Comparison of ENCODE assay signal across 7 cellular contexts in the genomic region with DNA sequence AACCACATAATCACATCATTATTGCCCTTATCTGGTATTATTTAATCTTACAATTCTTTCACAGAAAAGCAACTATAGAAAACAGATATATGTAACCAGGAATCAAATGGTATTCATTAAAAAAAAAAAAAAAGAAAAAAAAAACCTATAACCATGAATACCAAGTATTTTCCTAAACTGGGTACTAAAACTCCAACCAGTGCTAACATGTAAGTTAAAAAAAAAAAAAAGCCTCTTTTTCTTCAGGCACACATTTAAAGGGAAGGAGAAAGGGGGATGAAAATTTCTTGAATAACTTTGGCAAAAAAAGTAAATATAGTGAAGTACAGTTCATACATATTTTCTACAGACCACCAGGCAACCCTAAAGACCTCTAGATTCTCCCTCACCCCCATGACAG. TPM values are rescaled to one million over a fixed set of nuclear protein-coding genes. Genes with fewer than 3 reads are reported as not detected.
DNase-seq lines count a peak whose midpoint lies in the region; ATAC-seq and TF ChIP-seq lines count a peak whose summit lies in the region.

No MANE protein-coding gene starts in this region.

- no peak overlapping the region for H3K27ac Mint-ChIP-seq in activated naive CD8-positive, alpha-beta T cell treated with anti-CD3 and anti-CD28 coated beads, Interleukin-2, amount 10 ng/mL, durations not matched to agents 7 days and 5 days
- no peak overlapping the region for H3K27ac Mint-ChIP-seq in nephron progenitor cell

- H3K4me3 ChIP-seq in GM06990 (replicated peaks; ENCODE audit: low read depth, low read length) (peak overlapping the region; percentile 94), HUES64 (ENCODE audit: low read length) (peak overlapping the region; percentile 72), left ventricle myocardium inferior (no peak overlapping the region)

- H3K4me1 ChIP-seq in HUES64 (ENCODE audit: insufficient read depth, low read length) (peaks cover 17% of the 10 kb centered on the region; the same call in 1 of the 2 replicates), left ventricle myocardium inferior (peaks cover 30% of the 10 kb centered on the region)

- no peaks in the 10 kb centered on the region for H3K9me3 ChIP-seq in HUES64 (ENCODE audit: insufficient read depth, low read depth, low read length)
- H3K9me3 ChIP-seq in left ventricle myocardium inferior (replicated peaks): no peaks in the 10 kb centered on the region

- no peaks in the 10 kb centered on the region for H3K27me3 ChIP-seq in GM06990 (replicated peaks; ENCODE audit: control insufficient read depth, insufficient read depth, low read length)
- no peaks in the 10 kb centered on the region for H3K27me3 ChIP-seq in HUES64 (ENCODE audit: insufficient read depth, low read length)
- no peaks in the 10 kb centered on the region for H3K27me3 ChIP-seq in left ventricle myocardium inferior (ENCODE audit: low read depth)

- DNase-seq in GM06990 (ENCODE audit: extremely low read depth, insufficient read length): no peak
- DNase-seq in activated naive CD8-positive, alpha-beta T cell treated with anti-CD3 and anti-CD28 coated beads, Interleukin-2, amount 10 ng/mL, durations not matched to agents 7 days and 5 days: no peak
- no peak for DNase-seq in nephron progenitor cell
- no peak for DNase-seq in left ventricle myocardium inferior
- no peak for DNase-seq in effector CD4-positive, alpha-beta T cell

- no peak for TF ChIP-seq CTCF in GM06990 (IDR thresholded peaks at IDR 0.05; ENCODE audit: insufficient read depth, low read length, poor library complexity, severe bottlenecking)
- TF ChIP-seq CTCF in nephron progenitor cell (IDR thresholded peaks at IDR 0.05): no peak
- TF ChIP-seq CTCF in left ventricle myocardium inferior (IDR thresholded peaks at IDR 0.05; ENCODE audit: borderline replicate concordance): no peak

- H3K27me3 Mint-ChIP-seq in activated naive CD8-positive, alpha-beta T cell treated with anti-CD3 and anti-CD28 coated beads, Interleukin-2, amount 10 ng/mL, durations not matched to agents 7 days and 5 days: no peaks in the 10 kb centered on the region
- no peaks in the 10 kb centered on the region for H3K27me3 Mint-ChIP-seq in nephron progenitor cell (ENCODE audit: low read depth, poor library complexity)

- no peaks in the 10 kb centered on the region for H3K9me3 Mint-ChIP-seq in activated naive CD8-positive, alpha-beta T cell treated with anti-CD3 and anti-CD28 coated beads, Interleukin-2, amount 10 ng/mL, durations not matched to agents 7 days and 5 days
- H3K9me3 Mint-ChIP-seq in nephron progenitor cell: no peaks in the 10 kb centered on the region

- H3K4me1 Mint-ChIP-seq in activated naive CD8-positive, alpha-beta T cell treated with anti-CD3 and anti-CD28 coated beads, Interleukin-2, amount 10 ng/mL, durations not matched to agents 7 days and 5 days: peaks cover 35% of the 10 kb centered on the region
- H3K4me1 Mint-ChIP-seq in nephron progenitor cell: peaks cover 43% of the 10 kb centered on the region

- intact Hi-C loops in left ventricle myocardium inferior (cut with micrococcal nuclease): no loop called here

- H3K36me3 Mint-ChIP-seq in activated naive CD8-positive, alpha-beta T cell treated with anti-CD3 and anti-CD28 coated beads, Interleukin-2, amount 10 ng/mL, durations not matched to agents 7 days and 5 days: peaks cover 4% of the 10 kb centered on the region
- peaks cover 11% of the 10 kb centered on the region for H3K36me3 Mint-ChIP-seq in nephron progenitor cell (ENCODE audit: low read depth)

- peak overlapping the region; percentile 91 for H3K9ac ChIP-seq in HUES64 (ENCODE audit: low read depth, low read length)

- no peak for ATAC-seq in activated naive CD8-positive, alpha-beta T cell treated with anti-CD3 and anti-CD28 coated beads, Interleukin-2, amount 10 ng/mL, durations not matched to agents 7 days and 5 days (ENCODE audit: low read depth)
- ATAC-seq in GM18511 (IDR thresholded peaks at IDR 0.05; ENCODE audit: unreplicated experiment): no peak

- no peaks in the 10 kb centered on the region for H3K36me3 ChIP-seq in GM06990 (ENCODE audit: control insufficient read depth, insufficient read depth, low read length)
- peaks cover 5% of the 10 kb centered on the region; the same call in 1 of the 2 replicates for H3K36me3 ChIP-seq in HUES64 (ENCODE audit: insufficient read depth, low read length)
- H3K36me3 ChIP-seq in left ventricle myocardium inferior: no peaks in the 10 kb centered on the region

- H3K27ac ChIP-seq in HUES64 (ENCODE audit: low read depth, low read length) (no peak overlapping the region), left ventricle myocardium inferior (replicated peaks) (no peak overlapping the region)

- H3K4me3 Mint-ChIP-seq in activated naive CD8-positive, alpha-beta T cell treated with anti-CD3 and anti-CD28 coated beads, Interleukin-2, amount 10 ng/mL, durations not matched to agents 7 days and 5 days: peak overlapping the region; percentile 99
- peak overlapping the region; percentile 100 for H3K4me3 Mint-ChIP-seq in nephron progenitor cell

- POLR2A ChIA-PET in activated naive CD8-positive, alpha-beta T cell treated with anti-CD3 and anti-CD28 coated beads, Interleukin-2, amount 10 ng/mL, durations not matched to agents 7 days and 5 days (lab: Charles Lee): no interaction called here

RNA-seq across cellular contexts. Expression of gene PPAT, which starts 2.1 kb away (rescaled TPM):
- polyA plus RNA-seq in HUES64 (2013, experiment 1 of 2): 54.8 TPM
- 54.0 TPM for polyA plus RNA-seq in HUES64 (2013, experiment 2 of 2)
- 10 to 100 TPM; 20.8 to 22.4 TPM for total RNA-seq in activated naive CD8-positive, alpha-beta T cell treated with anti-CD3 and anti-CD28 coated beads, Interleukin-2, amount 10 ng/mL, durations not matched to agents 7 days and 5 days
- total RNA-seq in left ventricle myocardium inferior: 3.4 TPM

RNA-seq across cellular contexts. Expression of gene PAICS, which starts 2.8 kb away (rescaled TPM):
- 328 TPM for polyA plus RNA-seq in HUES64 (2013, experiment 1 of 2)
- 347 TPM for polyA plus RNA-seq in HUES64 (2013, experiment 2 of 2)
- total RNA-seq in activated naive CD8-positive, alpha-beta T cell treated with anti-CD3 and anti-CD28 coated beads, Interleukin-2, amount 10 ng/mL, durations not matched to agents 7 days and 5 days: 100 to 1,000 TPM; 120 to 125 TPM
- 26.6 TPM for total RNA-seq in left ventricle myocardium inferior

RNA-seq across cellular contexts. Expression of gene SRP72, which starts 34.1 kb away (rescaled TPM):
- polyA plus RNA-seq in HUES64 (2013, experiment 1 of 2): 96.8 TPM
- polyA plus RNA-seq in HUES64 (2013, experiment 2 of 2): 96.0 TPM
- 100 to 1,000 TPM; 123 to 124 TPM for total RNA-seq in activated naive CD8-positive, alpha-beta T cell treated with anti-CD3 and anti-CD28 coated beads, Interleukin-2, amount 10 ng/mL, durations not matched to agents 7 days and 5 days
- 32.6 TPM for total RNA-seq in left ventricle myocardium inferior

RNA-seq across cellular contexts. Expression of gene AASDH, which starts 46.0 kb away (rescaled TPM):
- 8.9 TPM for polyA plus RNA-seq in HUES64 (2013, experiment 1 of 2)
- 11.2 TPM for polyA plus RNA-seq in HUES64 (2013, experiment 2 of 2)
- 10 to 100 TPM; 10.3 to 12.8 TPM for total RNA-seq in activated naive CD8-positive, alpha-beta T cell treated with anti-CD3 and anti-CD28 coated beads, Interleukin-2, amount 10 ng/mL, durations not matched to agents 7 days and 5 days
- total RNA-seq in left ventricle myocardium inferior: 6.9 TPM
